8 cellular contexts compared by ENCODE assay signal in the genomic region with DNA sequence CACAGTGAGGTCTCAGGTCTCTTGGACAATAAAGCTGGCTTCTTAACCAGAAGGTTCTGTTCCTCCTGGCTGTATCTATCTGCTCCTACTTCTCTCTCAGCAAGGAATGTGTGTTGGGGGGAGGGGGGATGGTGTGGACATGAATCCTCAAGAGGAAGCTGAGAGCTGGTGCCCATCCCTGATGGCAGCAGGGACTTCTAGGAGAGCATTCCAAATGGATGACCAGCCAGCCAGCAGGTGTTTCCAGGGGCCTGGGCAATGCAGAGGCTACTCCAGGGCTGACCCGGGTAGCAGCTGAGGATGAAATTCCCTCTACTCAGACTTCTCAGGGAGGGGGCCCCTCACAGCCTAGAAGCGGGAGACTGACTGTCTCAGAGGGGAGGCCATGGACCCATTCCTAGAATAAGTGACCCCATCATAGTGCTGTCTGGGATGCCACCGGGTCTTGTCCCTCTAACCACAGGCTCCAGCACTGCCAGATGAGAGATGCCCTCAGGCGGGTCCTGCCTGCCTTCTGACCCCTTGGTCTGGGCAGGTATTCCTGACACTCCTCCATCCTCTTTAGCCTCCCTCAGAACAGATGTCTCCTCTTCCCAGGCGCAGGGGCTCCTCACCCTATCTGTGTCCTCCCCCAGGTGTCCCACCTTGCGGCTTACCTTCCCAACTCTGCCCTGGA. TPM values are rescaled to one million over a fixed set of nuclear protein-coding genes. Genes with fewer than 3 reads are reported as not detected.
DNase-seq lines count a peak whose midpoint lies in the region; FAIRE-seq and TF ChIP-seq lines count a peak whose summit lies in the region.

No MANE protein-coding gene starts in this region.

- no peak for FAIRE-seq in D721Med (lab: Jason Lieb, UNC)

- H3K4me3 ChIP-seq in Peyer's patch (peak overlapping the region; percentile 61 to 91 (median 74)), fibroblast of pulmonary artery (replicated peaks; ENCODE audit: low read depth, low read length) (peak overlapping the region; percentile 58), prostate gland (peak overlapping the region; percentile 64 to 70)

- H3K9me3 ChIP-seq in Peyer's patch (no peaks in the 10 kb centered on the region), prostate gland (no peaks in the 10 kb centered on the region)

- 59% methylated on average over 6 of the region's 6 CpGs for WGBS in prostate gland

- TF ChIP-seq CTCF in Peyer's patch (IDR thresholded peaks at IDR 0.05) (no peak), fibroblast of pulmonary artery (IDR thresholded peaks at IDR 0.05; ENCODE audit: low read length, missing control alignments) (no peak), prostate gland (IDR thresholded peaks at IDR 0.05) (no peak), D721Med (IDR thresholded peaks at IDR 0.05; ENCODE audit: insufficient read depth, missing control alignments) (no peak)

- H3K27ac ChIP-seq in Peyer's patch (peak overlapping the region in 3 of 4 donors; percentile 53 to 72 (median 58)), prostate gland (no peak overlapping the region)

- H3K36me3 ChIP-seq in Peyer's patch (no peaks in the 10 kb centered on the region), prostate gland (no peaks in the 10 kb centered on the region)

- no peaks in the 10 kb centered on the region for H3K27me3 ChIP-seq in Peyer's patch
- no peaks in the 10 kb centered on the region for H3K27me3 ChIP-seq in prostate gland (replicated peaks; ENCODE audit: insufficient read depth)

- DNase-seq in GM03348 (ENCODE audit: low spot score) (peak; percentile 30), Peyer's patch (no peak), fibroblast of pulmonary artery (ENCODE audit: low read depth) (no peak), prostate gland (ENCODE audit: low spot score) (no peak), AG20443 (ENCODE audit: low spot score) (no peak), RKO (ENCODE audit: low spot score) (no peak), nucleus accumbens (lab: John Stamatoyannopoulos, UW) (no peak), D721Med (ENCODE audit: insufficient read length, low spot score) (no peak)

- TF ChIP-seq POLR2A in Peyer's patch (IDR thresholded peaks at IDR 0.05) (no peak), prostate gland (IDR thresholded peaks at IDR 0.05) (no peak)

- intact Hi-C loops in prostate gland (cut with DNase I): no loop called here

- H3K4me1 ChIP-seq in Peyer's patch: peaks cover 0 to 11% (median 4%) of the 10 kb centered on the region in 4 donors
- H3K4me1 ChIP-seq in prostate gland (replicated peaks): peaks cover 7% of the 10 kb centered on the region

RNA-seq across cellular contexts. Expression of a gene that starts 1.2 kb away (rescaled TPM):
- total RNA-seq in Peyer's patch (10 to 100 TPM; 17.4 to 29.8 (median 22.4) TPM), prostate gland (10 to 100 TPM; 10.1 to 17.5 TPM)

RNA-seq across cellular contexts. Expression of a gene that starts 15.8 kb away (rescaled TPM):
- total RNA-seq in Peyer's patch (10 to 100 TPM; 11.9 to 25.6 (median 17.6) TPM), prostate gland (10 to 100 TPM; 23.5 to 46.2 TPM)

RNA-seq across cellular contexts. Expression of a gene that starts 28.4 kb away (rescaled TPM):
- total RNA-seq in Peyer's patch (100 to 1,000 TPM; 115 to 286 (median 143) TPM), prostate gland (10 to 100 TPM; 18.9 to 55.0 TPM)

RNA-seq across cellular contexts. Expression of a gene that starts 56.7 kb away (rescaled TPM):
- total RNA-seq in Peyer's patch (10 to 100 TPM; 51.2 to 72.3 (median 69.7) TPM), prostate gland (10 to 100 TPM; 47.8 to 49.2 TPM)

Comparison
In these comparisons a context has a peak if more than half of its experiments do, and no peak if none do; other contexts are left out.
1. H3K27ac ChIP-seq: peak in Peyer's patch (3 of 4); none in prostate gland (0 of 2).
2. Peak in every context shown above with its lines, with median percentiles within 50 percentile points of each other: H3K4me3 ChIP-seq.